In the genomic region with DNA sequence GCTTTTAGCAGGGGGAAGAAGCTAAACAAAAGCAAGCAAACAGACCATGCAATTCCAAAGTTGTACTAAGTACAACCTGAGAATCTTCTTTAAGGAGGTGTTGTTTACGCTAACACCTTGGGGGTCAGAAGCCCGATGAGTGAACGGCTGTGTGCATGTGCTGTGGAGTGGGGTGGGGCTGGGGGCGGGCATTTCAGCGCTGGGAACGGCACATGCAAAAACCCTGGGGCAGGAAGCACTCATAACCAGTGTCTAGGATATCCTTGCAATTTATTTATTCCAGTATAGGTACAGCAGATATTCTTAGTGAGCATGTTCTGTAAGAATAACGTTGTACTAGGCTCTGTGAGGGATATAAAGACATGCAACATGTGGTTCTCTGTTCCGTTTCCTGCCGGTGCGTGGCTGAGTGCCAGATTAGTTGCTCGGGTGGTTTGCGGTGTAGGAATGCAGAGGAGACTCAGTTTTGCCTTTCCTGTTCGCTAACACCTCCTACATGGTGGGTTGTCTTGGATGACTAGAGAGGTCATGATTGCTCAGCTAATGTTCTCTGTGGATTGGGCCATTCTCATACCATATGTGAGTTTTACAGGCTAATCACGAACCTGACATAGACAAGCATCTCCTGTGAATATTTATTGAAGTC, we compare ENCODE assay signal across 1 cellular context.
TF ChIP-seq lines count a peak whose summit lies in the region.

No MANE protein-coding gene starts in this region.

TF ChIP-seq in GM12878, 131 proteins besides CTCF, POLR2A, EP300 and RAD21 (continued from another document and continues in another):
- TF ChIP-seq, protein P1, sequence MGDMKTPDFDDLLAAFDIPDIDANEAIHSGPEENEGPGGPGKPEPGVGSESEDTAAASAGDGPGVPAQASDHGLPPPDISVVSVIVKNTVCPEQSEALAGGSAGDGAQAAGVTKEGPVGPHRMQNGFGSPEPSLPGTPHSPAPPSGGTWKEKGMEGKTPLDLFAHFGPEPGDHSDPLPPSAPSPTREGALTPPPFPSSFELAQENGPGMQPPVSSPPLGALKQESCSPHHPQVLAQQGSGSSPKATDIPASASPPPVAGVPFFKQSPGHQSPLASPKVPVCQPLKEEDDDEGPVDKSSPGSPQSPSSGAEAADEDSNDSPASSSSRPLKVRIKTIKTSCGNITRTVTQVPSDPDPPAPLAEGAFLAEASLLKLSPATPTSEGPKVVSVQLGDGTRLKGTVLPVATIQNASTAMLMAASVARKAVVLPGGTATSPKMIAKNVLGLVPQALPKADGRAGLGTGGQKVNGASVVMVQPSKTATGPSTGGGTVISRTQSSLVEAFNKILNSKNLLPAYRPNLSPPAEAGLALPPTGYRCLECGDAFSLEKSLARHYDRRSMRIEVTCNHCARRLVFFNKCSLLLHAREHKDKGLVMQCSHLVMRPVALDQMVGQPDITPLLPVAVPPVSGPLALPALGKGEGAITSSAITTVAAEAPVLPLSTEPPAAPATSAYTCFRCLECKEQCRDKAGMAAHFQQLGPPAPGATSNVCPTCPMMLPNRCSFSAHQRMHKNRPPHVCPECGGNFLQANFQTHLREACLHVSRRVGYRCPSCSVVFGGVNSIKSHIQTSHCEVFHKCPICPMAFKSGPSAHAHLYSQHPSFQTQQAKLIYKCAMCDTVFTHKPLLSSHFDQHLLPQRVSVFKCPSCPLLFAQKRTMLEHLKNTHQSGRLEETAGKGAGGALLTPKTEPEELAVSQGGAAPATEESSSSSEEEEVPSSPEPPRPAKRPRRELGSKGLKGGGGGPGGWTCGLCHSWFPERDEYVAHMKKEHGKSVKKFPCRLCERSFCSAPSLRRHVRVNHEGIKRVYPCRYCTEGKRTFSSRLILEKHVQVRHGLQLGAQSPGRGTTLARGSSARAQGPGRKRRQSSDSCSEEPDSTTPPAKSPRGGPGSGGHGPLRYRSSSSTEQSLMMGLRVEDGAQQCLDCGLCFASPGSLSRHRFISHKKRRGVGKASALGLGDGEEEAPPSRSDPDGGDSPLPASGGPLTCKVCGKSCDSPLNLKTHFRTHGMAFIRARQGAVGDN (IDR thresholded peaks at IDR 0.05), result no peak
- TF ChIP-seq GABPA (IDR thresholded peaks at IDR 0.05; ENCODE audit: low read depth), result no peak
- 0 out of 2 replicates have a peak, but pooled peaks have one; percentile 10 for TF ChIP-seq BCL11A (IDR thresholded peaks at IDR 0.05; ENCODE audit: low read depth, low read length)
- 0 out of 2 replicates have a peak, but pooled peaks have one; percentile 29 for TF ChIP-seq DPF2 (IDR thresholded peaks at IDR 0.05)
- TF ChIP-seq IKZF1 (conservative IDR thresholded peaks at IDR 0.05), result peak; percentile 83
- TF ChIP-seq IKZF2 (IDR thresholded peaks at IDR 0.05), result peak; percentile 81 to 84
- no peak for TF ChIP-seq STAT3 (IDR thresholded peaks at IDR 0.05; ENCODE audit: low read depth, low read length)
- no peak for TF ChIP-seq CREM (IDR thresholded peaks at IDR 0.05; ENCODE audit: low read depth)
- TF ChIP-seq SIN3A (IDR thresholded peaks at IDR 0.05; ENCODE audit: low read depth, low read length), result no peak
- TF ChIP-seq, protein P2, sequence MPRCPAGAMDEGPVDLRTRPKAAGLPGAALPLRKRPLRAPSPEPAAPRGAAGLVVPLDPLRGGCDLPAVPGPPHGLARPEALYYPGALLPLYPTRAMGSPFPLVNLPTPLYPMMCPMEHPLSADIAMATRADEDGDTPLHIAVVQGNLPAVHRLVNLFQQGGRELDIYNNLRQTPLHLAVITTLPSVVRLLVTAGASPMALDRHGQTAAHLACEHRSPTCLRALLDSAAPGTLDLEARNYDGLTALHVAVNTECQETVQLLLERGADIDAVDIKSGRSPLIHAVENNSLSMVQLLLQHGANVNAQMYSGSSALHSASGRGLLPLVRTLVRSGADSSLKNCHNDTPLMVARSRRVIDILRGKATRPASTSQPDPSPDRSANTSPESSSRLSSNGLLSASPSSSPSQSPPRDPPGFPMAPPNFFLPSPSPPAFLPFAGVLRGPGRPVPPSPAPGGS (IDR thresholded peaks at IDR 0.05; ENCODE audit: borderline replicate concordance, insufficient read depth, low read depth, low read length, poor library complexity, severe bottlenecking), result no peak
- no peak for TF ChIP-seq BRCA1 (IDR thresholded peaks at IDR 0.05; ENCODE audit: low read depth, low read length)
- TF ChIP-seq, protein P3, sequence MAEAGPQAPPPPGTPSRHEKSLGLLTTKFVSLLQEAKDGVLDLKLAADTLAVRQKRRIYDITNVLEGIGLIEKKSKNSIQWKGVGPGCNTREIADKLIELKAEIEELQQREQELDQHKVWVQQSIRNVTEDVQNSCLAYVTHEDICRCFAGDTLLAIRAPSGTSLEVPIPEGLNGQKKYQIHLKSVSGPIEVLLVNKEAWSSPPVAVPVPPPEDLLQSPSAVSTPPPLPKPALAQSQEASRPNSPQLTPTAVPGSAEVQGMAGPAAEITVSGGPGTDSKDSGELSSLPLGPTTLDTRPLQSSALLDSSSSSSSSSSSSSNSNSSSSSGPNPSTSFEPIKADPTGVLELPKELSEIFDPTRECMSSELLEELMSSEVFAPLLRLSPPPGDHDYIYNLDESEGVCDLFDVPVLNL (IDR thresholded peaks at IDR 0.05; ENCODE audit: low read depth, low read length), result no peak
- 0 out of 2 replicates have a peak, but pooled peaks have one; percentile 34 for TF ChIP-seq NFIC (IDR thresholded peaks at IDR 0.05; ENCODE audit: low read depth, low read length)
- TF ChIP-seq, protein P4, sequence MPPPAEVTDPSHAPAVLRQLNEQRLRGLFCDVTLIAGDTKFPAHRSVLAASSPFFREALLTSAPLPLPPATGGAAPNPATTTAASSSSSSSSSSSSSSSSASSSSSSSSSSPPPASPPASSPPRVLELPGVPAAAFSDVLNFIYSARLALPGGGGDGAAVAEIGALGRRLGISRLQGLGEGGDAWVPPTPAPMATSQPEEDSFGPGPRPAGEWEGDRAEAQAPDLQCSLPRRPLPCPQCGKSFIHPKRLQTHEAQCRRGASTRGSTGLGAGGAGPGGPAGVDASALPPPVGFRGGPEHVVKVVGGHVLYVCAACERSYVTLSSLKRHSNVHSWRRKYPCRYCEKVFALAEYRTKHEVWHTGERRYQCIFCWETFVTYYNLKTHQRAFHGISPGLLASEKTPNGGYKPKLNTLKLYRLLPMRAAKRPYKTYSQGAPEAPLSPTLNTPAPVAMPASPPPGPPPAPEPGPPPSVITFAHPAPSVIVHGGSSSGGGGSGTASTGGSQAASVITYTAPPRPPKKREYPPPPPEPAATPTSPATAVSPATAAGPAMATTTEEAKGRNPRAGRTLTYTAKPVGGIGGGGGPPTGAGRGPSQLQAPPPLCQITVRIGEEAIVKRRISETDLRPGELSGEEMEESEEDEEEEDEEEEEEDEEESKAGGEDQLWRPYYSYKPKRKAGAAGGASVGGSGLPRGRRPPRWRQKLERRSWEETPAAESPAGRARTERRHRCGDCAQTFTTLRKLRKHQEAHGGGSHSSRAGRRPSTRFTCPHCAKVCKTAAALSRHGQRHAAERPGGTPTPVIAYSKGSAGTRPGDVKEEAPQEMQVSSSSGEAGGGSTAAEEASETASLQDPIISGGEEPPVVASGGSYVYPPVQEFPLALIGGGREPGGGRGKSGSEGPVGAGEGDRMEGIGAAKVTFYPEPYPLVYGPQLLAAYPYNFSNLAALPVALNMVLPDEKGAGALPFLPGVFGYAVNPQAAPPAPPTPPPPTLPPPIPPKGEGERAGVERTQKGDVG (CRISPR knock-in tag; IDR thresholded peaks at IDR 0.05), result no peak
- TF ChIP-seq MTA2 (IDR thresholded peaks at IDR 0.05; ENCODE audit: low read depth), result peak; percentile 52; the same call in 1 of the 2 replicates
- TF ChIP-seq BMI1 (IDR thresholded peaks at IDR 0.05; ENCODE audit: borderline replicate concordance), result no peak
- TF ChIP-seq ETV6 (conservative IDR thresholded peaks at IDR 0.05 in 1 of 2, IDR thresholded peaks at IDR 0.05 in 1 of 2; ENCODE audit: borderline replicate concordance in 1 of 2, low read depth in 1 of 2), result peak in 1 of 2 experiments; percentile 48; a peak in 1 of 4 replicates
- TF ChIP-seq, protein P5, sequence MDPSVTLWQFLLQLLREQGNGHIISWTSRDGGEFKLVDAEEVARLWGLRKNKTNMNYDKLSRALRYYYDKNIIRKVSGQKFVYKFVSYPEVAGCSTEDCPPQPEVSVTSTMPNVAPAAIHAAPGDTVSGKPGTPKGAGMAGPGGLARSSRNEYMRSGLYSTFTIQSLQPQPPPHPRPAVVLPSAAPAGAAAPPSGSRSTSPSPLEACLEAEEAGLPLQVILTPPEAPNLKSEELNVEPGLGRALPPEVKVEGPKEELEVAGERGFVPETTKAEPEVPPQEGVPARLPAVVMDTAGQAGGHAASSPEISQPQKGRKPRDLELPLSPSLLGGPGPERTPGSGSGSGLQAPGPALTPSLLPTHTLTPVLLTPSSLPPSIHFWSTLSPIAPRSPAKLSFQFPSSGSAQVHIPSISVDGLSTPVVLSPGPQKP (IDR thresholded peaks at IDR 0.05; ENCODE audit: low read depth, low read length), result no peak
- TF ChIP-seq, protein P6, sequence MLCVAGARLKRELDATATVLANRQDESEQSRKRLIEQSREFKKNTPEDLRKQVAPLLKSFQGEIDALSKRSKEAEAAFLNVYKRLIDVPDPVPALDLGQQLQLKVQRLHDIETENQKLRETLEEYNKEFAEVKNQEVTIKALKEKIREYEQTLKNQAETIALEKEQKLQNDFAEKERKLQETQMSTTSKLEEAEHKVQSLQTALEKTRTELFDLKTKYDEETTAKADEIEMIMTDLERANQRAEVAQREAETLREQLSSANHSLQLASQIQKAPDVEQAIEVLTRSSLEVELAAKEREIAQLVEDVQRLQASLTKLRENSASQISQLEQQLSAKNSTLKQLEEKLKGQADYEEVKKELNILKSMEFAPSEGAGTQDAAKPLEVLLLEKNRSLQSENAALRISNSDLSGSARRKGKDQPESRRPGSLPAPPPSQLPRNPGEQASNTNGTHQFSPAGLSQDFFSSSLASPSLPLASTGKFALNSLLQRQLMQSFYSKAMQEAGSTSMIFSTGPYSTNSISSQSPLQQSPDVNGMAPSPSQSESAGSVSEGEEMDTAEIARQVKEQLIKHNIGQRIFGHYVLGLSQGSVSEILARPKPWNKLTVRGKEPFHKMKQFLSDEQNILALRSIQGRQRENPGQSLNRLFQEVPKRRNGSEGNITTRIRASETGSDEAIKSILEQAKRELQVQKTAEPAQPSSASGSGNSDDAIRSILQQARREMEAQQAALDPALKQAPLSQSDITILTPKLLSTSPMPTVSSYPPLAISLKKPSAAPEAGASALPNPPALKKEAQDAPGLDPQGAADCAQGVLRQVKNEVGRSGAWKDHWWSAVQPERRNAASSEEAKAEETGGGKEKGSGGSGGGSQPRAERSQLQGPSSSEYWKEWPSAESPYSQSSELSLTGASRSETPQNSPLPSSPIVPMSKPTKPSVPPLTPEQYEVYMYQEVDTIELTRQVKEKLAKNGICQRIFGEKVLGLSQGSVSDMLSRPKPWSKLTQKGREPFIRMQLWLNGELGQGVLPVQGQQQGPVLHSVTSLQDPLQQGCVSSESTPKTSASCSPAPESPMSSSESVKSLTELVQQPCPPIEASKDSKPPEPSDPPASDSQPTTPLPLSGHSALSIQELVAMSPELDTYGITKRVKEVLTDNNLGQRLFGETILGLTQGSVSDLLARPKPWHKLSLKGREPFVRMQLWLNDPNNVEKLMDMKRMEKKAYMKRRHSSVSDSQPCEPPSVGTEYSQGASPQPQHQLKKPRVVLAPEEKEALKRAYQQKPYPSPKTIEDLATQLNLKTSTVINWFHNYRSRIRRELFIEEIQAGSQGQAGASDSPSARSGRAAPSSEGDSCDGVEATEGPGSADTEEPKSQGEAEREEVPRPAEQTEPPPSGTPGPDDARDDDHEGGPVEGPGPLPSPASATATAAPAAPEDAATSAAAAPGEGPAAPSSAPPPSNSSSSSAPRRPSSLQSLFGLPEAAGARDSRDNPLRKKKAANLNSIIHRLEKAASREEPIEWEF (IDR thresholded peaks at IDR 0.05; ENCODE audit: insufficient replicate concordance, low read depth, low read length), result no peak
- TF ChIP-seq ZNF24 (IDR thresholded peaks at IDR 0.05), result no peak
- peak; percentile 60; the same call in 1 of the 2 replicates for TF ChIP-seq NR2F1 (conservative IDR thresholded peaks at IDR 0.05)
- TF ChIP-seq RFX5 (IDR thresholded peaks at IDR 0.05; ENCODE audit: low read depth, low read length), result no peak
- no peak for TF ChIP-seq LARP7 (IDR thresholded peaks at IDR 0.05)
- no peak for TF ChIP-seq CHD1 (IDR thresholded peaks at IDR 0.05; ENCODE audit: low read depth, low read length)
- no peak for TF ChIP-seq TARDBP (IDR thresholded peaks at IDR 0.05; ENCODE audit: borderline replicate concordance)
- TF ChIP-seq TCF12 (IDR thresholded peaks at IDR 0.05; ENCODE audit: low read depth, low read length), result no peak
- TF ChIP-seq SREBF2 (IDR thresholded peaks at IDR 0.05; ENCODE audit: low read length), result no peak
- no peak for TF ChIP-seq CHD4 (IDR thresholded peaks at IDR 0.05)
- TF ChIP-seq PAX8 (IDR thresholded peaks at IDR 0.05), result no peak
- no peak for TF ChIP-seq HDAC2 (IDR thresholded peaks at IDR 0.05)
- TF ChIP-seq IRF4 (IDR thresholded peaks at IDR 0.05; ENCODE audit: low read depth, low read length), result no peak
- no peak for TF ChIP-seq ZZZ3 (IDR thresholded peaks at IDR 0.05; ENCODE audit: control insufficient read depth, insufficient read length, low read depth)
- TF ChIP-seq, protein P7, sequence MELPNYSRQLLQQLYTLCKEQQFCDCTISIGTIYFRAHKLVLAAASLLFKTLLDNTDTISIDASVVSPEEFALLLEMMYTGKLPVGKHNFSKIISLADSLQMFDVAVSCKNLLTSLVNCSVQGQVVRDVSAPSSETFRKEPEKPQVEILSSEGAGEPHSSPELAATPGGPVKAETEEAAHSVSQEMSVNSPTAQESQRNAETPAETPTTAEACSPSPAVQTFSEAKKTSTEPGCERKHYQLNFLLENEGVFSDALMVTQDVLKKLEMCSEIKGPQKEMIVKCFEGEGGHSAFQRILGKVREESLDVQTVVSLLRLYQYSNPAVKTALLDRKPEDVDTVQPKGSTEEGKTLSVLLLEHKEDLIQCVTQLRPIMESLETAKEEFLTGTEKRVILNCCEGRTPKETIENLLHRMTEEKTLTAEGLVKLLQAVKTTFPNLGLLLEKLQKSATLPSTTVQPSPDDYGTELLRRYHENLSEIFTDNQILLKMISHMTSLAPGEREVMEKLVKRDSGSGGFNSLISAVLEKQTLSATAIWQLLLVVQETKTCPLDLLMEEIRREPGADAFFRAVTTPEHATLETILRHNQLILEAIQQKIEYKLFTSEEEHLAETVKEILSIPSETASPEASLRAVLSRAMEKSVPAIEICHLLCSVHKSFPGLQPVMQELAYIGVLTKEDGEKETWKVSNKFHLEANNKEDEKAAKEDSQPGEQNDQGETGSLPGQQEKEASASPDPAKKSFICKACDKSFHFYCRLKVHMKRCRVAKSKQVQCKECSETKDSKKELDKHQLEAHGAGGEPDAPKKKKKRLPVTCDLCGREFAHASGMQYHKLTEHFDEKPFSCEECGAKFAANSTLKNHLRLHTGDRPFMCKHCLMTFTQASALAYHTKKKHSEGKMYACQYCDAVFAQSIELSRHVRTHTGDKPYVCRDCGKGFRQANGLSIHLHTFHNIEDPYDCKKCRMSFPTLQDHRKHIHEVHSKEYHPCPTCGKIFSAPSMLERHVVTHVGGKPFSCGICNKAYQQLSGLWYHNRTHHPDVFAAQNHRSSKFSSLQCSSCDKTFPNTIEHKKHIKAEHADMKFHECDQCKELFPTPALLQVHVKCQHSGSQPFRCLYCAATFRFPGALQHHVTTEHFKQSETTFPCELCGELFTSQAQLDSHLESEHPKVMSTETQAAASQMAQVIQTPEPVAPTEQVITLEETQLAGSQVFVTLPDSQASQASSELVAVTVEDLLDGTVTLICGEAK (IDR thresholded peaks at IDR 0.05; ENCODE audit: borderline replicate concordance), result no peak
- TF ChIP-seq ZSCAN29 (IDR thresholded peaks at IDR 0.05), result no peak
- no peak for TF ChIP-seq FOS (IDR thresholded peaks at IDR 0.05; ENCODE audit: borderline replicate concordance, extremely low read depth, insufficient read length)
- peak; percentile 67 to 84; a peak in 3 of 4 replicates for TF ChIP-seq BHLHE40 (IDR thresholded peaks at IDR 0.05; ENCODE audit: borderline replicate concordance in 1 of 2, low read depth in 2 of 2, low read length in 1 of 2)
- peak; percentile 90 for TF ChIP-seq RUNX3 (IDR thresholded peaks at IDR 0.05; ENCODE audit: low read length)
